8 cellular contexts compared by ENCODE assay signal in the genomic region with DNA sequence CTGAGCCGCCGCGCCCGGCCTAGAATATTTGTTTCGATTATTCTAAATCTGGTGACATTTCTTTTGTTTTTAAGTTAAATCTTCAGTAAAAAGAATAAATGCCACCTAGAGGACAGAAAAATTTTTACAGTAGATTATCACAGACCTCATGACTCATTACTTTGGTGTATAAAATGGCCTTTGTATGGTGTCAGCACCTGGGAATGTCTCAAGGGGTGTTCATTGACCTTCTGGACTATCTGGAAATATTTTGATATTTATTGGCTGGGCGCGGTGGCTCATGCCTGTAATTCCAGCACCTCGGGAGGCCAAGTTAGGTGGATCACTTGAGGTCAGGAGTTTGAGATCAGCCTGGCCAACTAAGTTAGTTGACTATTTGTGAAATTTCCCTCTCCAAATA. TPM values are rescaled to one million over a fixed set of nuclear protein-coding genes. Genes with fewer than 3 reads are reported as not detected.
DNase-seq lines count a peak whose midpoint lies in the region; ATAC-seq lines count a peak whose summit lies in the region.

No MANE protein-coding gene starts in this region.

- no peak overlapping the region for H2BK15ac ChIP-seq in mesendoderm (replicated peaks; ENCODE audit: low read depth)

- H3K79me1 ChIP-seq in mesendoderm (ENCODE audit: low read length) = no peaks in the 10 kb centered on the region

- H3K18ac ChIP-seq in mesendoderm (ENCODE audit: low read length) = no peak overlapping the region

- no peaks in the 10 kb centered on the region; the same call in 1 of the 2 replicates for H3K36me3 ChIP-seq in MG63
- no peaks in the 10 kb centered on the region for H3K36me3 ChIP-seq in mesendoderm (ENCODE audit: control insufficient read depth, insufficient read depth, low read length)

- H4K8ac ChIP-seq in mesendoderm (ENCODE audit: low read depth, low read length) = no peak overlapping the region

- no peak overlapping the region for H2AK5ac ChIP-seq in mesendoderm (ENCODE audit: low read length)

- H4K5ac ChIP-seq in mesendoderm (ENCODE audit: low read length) = no peak overlapping the region

- H3K9ac ChIP-seq in mesendoderm (ENCODE audit: low read length) = no peak overlapping the region

- no CpG with 5 or more reads among the region's 8 CpGs for WGBS in mesendoderm (ENCODE audit: extremely low coverage, insufficient coverage, low lambda C conversion rate)

- H2BK5ac ChIP-seq in mesendoderm (ENCODE audit: low read length) = no peak overlapping the region

- no peak overlapping the region for H3K4ac ChIP-seq in mesendoderm (ENCODE audit: low read depth, low read length)

- no peak overlapping the region for H2BK120ac ChIP-seq in mesendoderm (ENCODE audit: low read depth, low read length)

- H3K27ac ChIP-seq in mesendoderm (ENCODE audit: low read depth, low read length) = no peak overlapping the region

- in situ Hi-C loops in T47D (cut with HindIII; ENCODE audit: low pct_unique_long_range_greater_than_20kb, low sequenced_read_pairs) = no loop called here

- H3K4me3 ChIP-seq in MG63 = no peak overlapping the region
- no peak overlapping the region for H3K4me3 ChIP-seq in mesendoderm (ENCODE audit: low read length)

- peak; percentile 35 to 59 for ATAC-seq in activated CD4-positive, CD25-positive, alpha-beta regulatory T cell treated with anti-CD3 and anti-CD28 coated beads, Interleukin-2, amount 50 U/mL, for 24 hours
- ATAC-seq in GM21737 (IDR thresholded peaks at IDR 0.05; ENCODE audit: unreplicated experiment) = no peak
- ATAC-seq in GM19463 (IDR thresholded peaks at IDR 0.05; ENCODE audit: unreplicated experiment) = no peak

- no peak overlapping the region for H3K23ac ChIP-seq in mesendoderm (ENCODE audit: low read length)

- H3K9me3 ChIP-seq in MG63 = no peaks in the 10 kb centered on the region

- DNase-seq in activated CD4-positive, CD25-positive, alpha-beta regulatory T cell (lab: John Stamatoyannopoulos, UW) = no peak
- peak; percentile 58 for DNase-seq in MG63
- DNase-seq in T47D (ENCODE audit: low read depth in 1 of 2, low spot score in 1 of 2) = peak; percentile 5 to 24
- DNase-seq in mesendoderm = peak; percentile 80
- no peak for DNase-seq in activated gamma-delta T cell (lab: John Stamatoyannopoulos, UW)

- H3K79me2 ChIP-seq in mesendoderm (ENCODE audit: control insufficient read depth, insufficient read depth, low read length) = no peaks in the 10 kb centered on the region

- no peak overlapping the region for H3K56ac ChIP-seq in mesendoderm (ENCODE audit: low read length)

- H3K27me3 ChIP-seq in MG63 = no peaks in the 10 kb centered on the region
- no peaks in the 10 kb centered on the region for H3K27me3 ChIP-seq in mesendoderm (ENCODE audit: insufficient read depth, low read length, poor library complexity)

- H3K4me1 ChIP-seq in mesendoderm (ENCODE audit: control insufficient read depth, low read depth, low read length) = no peaks in the 10 kb centered on the region

- no peak overlapping the region for H3K4me2 ChIP-seq in mesendoderm (ENCODE audit: low read length)

RNA-seq across cellular contexts. Expression of a gene that starts 30.3 kb away (rescaled TPM):
- total RNA-seq in MG63 (2014; rRNA removed; shearing (Covaris generic); ENCODE audit: low replicate concordance) = 20.7 and 31.7 TPM in 2 replicates
- polyA plus RNA-seq in mesendoderm (2013, experiment 1 of 2) = 17.0 TPM
- 16.9 TPM for polyA plus RNA-seq in mesendoderm (2013, experiment 2 of 2)

Comparison
In these comparisons a context has a peak if more than half of its experiments do, and no peak if none do; other contexts are left out.
1. ATAC-seq: peak in activated CD4-positive, CD25-positive, alpha-beta regulatory T cell treated with anti-CD3 and anti-CD28 coated beads, Interleukin-2, amount 50 U/mL, for 24 hours (2 of 2); none in GM21737 (single experiment) and GM19463 (single experiment).
2. DNase-seq: peak in MG63 (single experiment), T47D (2 of 2) and mesendoderm (single experiment); none in activated CD4-positive, CD25-positive, alpha-beta regulatory T cell (0 of 4) and activated gamma-delta T cell (single experiment).